In the genomic region with DNA sequence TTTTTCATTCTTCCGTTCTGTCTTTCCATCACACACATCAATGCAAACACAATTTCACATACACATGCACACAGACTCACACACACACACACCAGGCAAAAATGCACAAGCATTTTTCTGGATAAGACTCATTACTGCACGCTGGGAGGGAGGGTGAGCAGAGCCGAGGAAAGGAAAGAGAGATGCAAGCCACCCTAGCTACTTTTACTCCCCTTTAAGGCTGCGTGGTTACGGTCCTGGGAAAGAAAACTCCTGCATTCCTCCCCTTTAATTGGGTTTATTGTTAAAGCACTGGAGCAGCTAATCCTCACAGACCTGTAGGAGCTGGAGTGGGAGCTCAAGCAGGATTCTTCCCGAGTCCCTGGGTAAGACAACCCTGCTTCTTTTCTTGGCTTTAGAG, we compare ENCODE assay signal across 10 cellular contexts. TPM values are rescaled to one million over a fixed set of nuclear protein-coding genes. Genes with fewer than 3 reads are reported as not detected.
A peak's percentile ranks its signal among the peaks of the same experiment; 100 is the strongest.
DNase-seq lines count a peak whose midpoint lies in the region; ATAC-seq, FAIRE-seq and TF ChIP-seq lines count a peak whose summit lies in the region.
"Had no signal": no experiment of that assay in that cellular context is flagged by ENCODE, and none has a peak within 500 bp of the region (broad histone marks: within the 10 kb centered on the region; RNA-seq: fewer than 3 reads in every experiment).

A gene (plus strand): TSS at position 307 of the 400 bp plus-strand sequence. CDS start 11,270 bp downstream, outside the sequence.

- no peak for FAIRE-seq in D721Med (lab: Jason Lieb, UNC)

- no peak within 1 kb of the TSS for H3K27ac ChIP-seq in brain microvascular endothelial cell
- H3K27ac ChIP-seq: C4-2B had no signal

- peak within 1 kb of the TSS; percentile 34 for H3K4me3 ChIP-seq in brain microvascular endothelial cell (ENCODE audit: low read depth, low read length)

- in situ Hi-C loops in brain microvascular endothelial cell (cut with HindIII; ENCODE audit: low pct_ligation_motif_present, low sequenced_read_pairs): loop anchor here (25.0 kb wide), 1 partner anchor 104 kb away; a partner anchor contains a TSS

- H3K27me3 ChIP-seq in brain microvascular endothelial cell (replicated peaks): peaks cover 27% of the 10 kb centered on the region

- H3K4me1 Mint-ChIP-seq in HFFc6 (ENCODE audit: low read depth): no peaks in the 10 kb centered on the region

- no peaks in the 10 kb centered on the region for H3K9me3 Mint-ChIP-seq in HFFc6
- H3K9me3 Mint-ChIP-seq: activated naive CD4-positive, alpha-beta T cell treated with anti-CD3 and anti-CD28 coated beads for 36 hours had no signal

- no peak within 1 kb of the TSS for H3K4me3 Mint-ChIP-seq in HFFc6
- H3K4me3 Mint-ChIP-seq: activated naive CD4-positive, alpha-beta T cell treated with anti-CD3 and anti-CD28 coated beads for 36 hours had no signal

- no peak within 1 kb of the TSS for H3K27ac Mint-ChIP-seq in HFFc6
- H3K27ac Mint-ChIP-seq: activated naive CD4-positive, alpha-beta T cell treated with anti-CD3 and anti-CD28 coated beads for 36 hours had no signal

- TF ChIP-seq CTCF in HFFc6 (IDR thresholded peaks at IDR 0.05): no peak
- TF ChIP-seq CTCF in brain microvascular endothelial cell (IDR thresholded peaks at IDR 0.05; ENCODE audit: low read depth, low read length, missing control alignments): no peak
- no peak for TF ChIP-seq CTCF in D721Med (IDR thresholded peaks at IDR 0.05; ENCODE audit: insufficient read depth, missing control alignments)

- no peaks in the 10 kb centered on the region for H3K36me3 Mint-ChIP-seq in HFFc6 (ENCODE audit: low read depth)

- no peaks in the 10 kb centered on the region for H3K27me3 Mint-ChIP-seq in HFFc6 (ENCODE audit: insufficient read depth)

- no peaks in the 10 kb centered on the region for H3K36me3 ChIP-seq in brain microvascular endothelial cell (replicated peaks)

- intact Hi-C loops in left colon (cut with DNase I, micrococcal nuclease): no loop called here

- ATAC-seq in left colon: peak; percentile 38
- no peak for ATAC-seq in GM19035 (IDR thresholded peaks at IDR 0.05; ENCODE audit: unreplicated experiment)

- peak; percentile 55 for DNase-seq in A172 (ENCODE audit: low spot score)
- DNase-seq in HFFc6: peak; percentile 93
- DNase-seq in brain microvascular endothelial cell: peak; percentile 53
- DNase-seq in left colon: no peak
- DNase-seq in mesenteric fat pad (ENCODE audit: low spot score): no peak
- no peak for DNase-seq in D721Med (ENCODE audit: insufficient read length, low spot score)
- DNase-seq in foreskin melanocyte: no peak
- DNase-seq: activated naive CD4-positive, alpha-beta T cell treated with anti-CD3 and anti-CD28 coated beads for 36 hours had no signal

RNA-seq across cellular contexts. Expression of the gene that starts here (rescaled TPM):
- not detected in 2 replicates for total RNA-seq in A172 (2014; rRNA removed; shearing (Covaris generic))
- total RNA-seq in HFFc6 (2021; fragmentation: NEBNext Ultra II Directional; extraction: Animal tissue kit (Norgen Biotek cat#: 25700)): 1 to 10 TPM; 4.9 to 8.0 (median 5.9) TPM
- under 1 TPM in 1 of 2 donors, not detected in 1; 0.17 TPM for total RNA-seq in left colon
- total RNA-seq in mesenteric fat pad: not detected

Comparison
In these comparisons a context has a peak if more than half of its experiments do, and no peak if none do; other contexts are left out.
1. Peak in DNase-seq in A172; RNA of the gene not detected or under 1 TPM.
2. Peak in ATAC-seq in left colon; RNA of the gene not detected or under 1 TPM.
3. DNase-seq: peak in HFFc6 (single experiment) and brain microvascular endothelial cell (single experiment); none in left colon (0 of 2), mesenteric fat pad (single experiment), D721Med (single experiment) and foreskin melanocyte (single experiment).